In genomic region chr3:132595036-132595435, GRCh38 we compare ENCODE assay signal across 12 cellular contexts. TPM values are rescaled to one million over a fixed set of nuclear protein-coding genes. Genes with fewer than 3 reads are reported as not detected.
A peak's percentile ranks its signal among the peaks of the same experiment; 100 is the strongest.
DNase-seq lines count a peak whose midpoint lies in the region; ATAC-seq and TF ChIP-seq lines count a peak whose summit lies in the region.
"Had no signal": no experiment of that assay in that cellular context is flagged by ENCODE, and none has a peak within 500 bp of the region (broad histone marks: within the 10 kb centered on the region; RNA-seq: fewer than 3 reads in every experiment).

No MANE protein-coding gene starts in this region.

- H3K9ac ChIP-seq in IMR-90 (ENCODE audit: low read depth, low read length), result no peak overlapping the region; the same call in 1 of the 2 replicates
- H3K9ac ChIP-seq in adipocyte (ENCODE audit: low read length), result peak overlapping the region; percentile 47

- peaks cover 0 to 12% of the 10 kb centered on the region in 2 experiments; a peak in 1 of 4 replicates for H3K79me1 ChIP-seq in IMR-90 (ENCODE audit: low read depth in 1 of 2, low read length in 2 of 2)

- H3K18ac ChIP-seq in IMR-90 (ENCODE audit: low read depth, low read length), result peak overlapping the region; percentile 89; the same call in 1 of the 2 replicates

- dilution Hi-C loops in IMR-90 (cut with HindIII; ENCODE audit: low sequenced_read_pairs, unreplicated experiment), result no loop called here

- H2BK15ac ChIP-seq in IMR-90 (ENCODE audit: low read depth, low read length), result peak overlapping the region; percentile 43; the same call in 2 of the 3 replicates

- no peak for TF ChIP-seq POLR2A in IMR-90 (IDR thresholded peaks at IDR 0.05; ENCODE audit: low read depth, low read length)

- peak overlapping the region; percentile 100 for H2BK5ac ChIP-seq in IMR-90 (ENCODE audit: low read depth, low read length, poor library complexity, severe bottlenecking)

- in situ Hi-C loops in IMR-90 (cut with MboI; ENCODE audit: low sequenced_read_pairs), result no loop called here

- H2BK20ac ChIP-seq in IMR-90 (ENCODE audit: low read depth, low read length), result peak overlapping the region; percentile 99

- ATAC-seq in IMR-90 (ENCODE audit: low read depth), result peak; percentile 69
- ATAC-seq in HG02763 (IDR thresholded peaks at IDR 0.05; ENCODE audit: unreplicated experiment), result no peak
- ATAC-seq: activated naive CD8-positive, alpha-beta T cell treated with anti-CD3 and anti-CD28 coated beads, Interleukin-2, amount 50 U/mL, for 24 hours had no signal

- H3K23ac ChIP-seq in IMR-90 (ENCODE audit: low read depth, low read length), result peak overlapping the region; percentile 90

- H3K9me3 ChIP-seq in IMR-90 (ENCODE audit: control insufficient read depth, insufficient read depth, low read length), result no peaks in the 10 kb centered on the region
- H3K9me3 ChIP-seq in adipocyte (ENCODE audit: control insufficient read depth, low read length), result no peaks in the 10 kb centered on the region

- H3K56ac ChIP-seq in IMR-90 (ENCODE audit: extremely low read depth, insufficient read depth, low read length), result peak overlapping the region; percentile 18; the same call in 1 of the 2 replicates

- H3K9me1 ChIP-seq in IMR-90 (ENCODE audit: insufficient read depth, low read length), result peaks cover 8% of the 10 kb centered on the region

- CTCF ChIA-PET in IMR-90 (lab: Yijun Ruan, JAX), result interaction anchor here (1.0 to 1.4 kb wide), 2 partner anchors 47 to 59 kb away, joined by 3 to 5 read pairs; no protein-coding TSS in a partner anchor

- intact Hi-C loops in IMR-90 (cut with micrococcal nuclease), result no loop called here

- H3K4me2 ChIP-seq in IMR-90 (ENCODE audit: low read depth, low read length), result peak overlapping the region; percentile 39; the same call in 1 of the 2 replicates

- peak overlapping the region; percentile 93 for H3K14ac ChIP-seq in IMR-90 (replicated peaks; ENCODE audit: low read depth, low read length)

- no peaks in the 10 kb centered on the region for H3K27me3 ChIP-seq in IMR-90 (ENCODE audit: control insufficient read depth, insufficient read depth, low read length)
- no peaks in the 10 kb centered on the region for H3K27me3 ChIP-seq in adipocyte (replicated peaks; ENCODE audit: control insufficient read depth, insufficient read depth, low read length)

- DNase-seq in AG08395 (ENCODE audit: low spot score) (peak; percentile 56), IMR-90 (peak; percentile 66), adipocyte (ENCODE audit: low read depth) (peak; percentile 69), hepatic stellate cell (ENCODE audit: low spot score) (peak; percentile 2), NCI-H345 treated with DMSO at 0.1 percent for 48 hours (lab: John Stamatoyannopoulos, UW; ENCODE audit: unreplicated experiment) (no peak), NCI-H524 (lab: John Stamatoyannopoulos, UW) (no peak)
- DNase-seq in activated T-cell treated with anti-CD3 and anti-CD28 coated beads, Interleukin-2, amount 50 U/mL, for 1 hour, result no peak
- DNase-seq: activated CD4-positive, alpha-beta T cell treated with anti-CD3 and anti-CD28 coated beads, Interleukin-2, amount 50 U/mL, for 48 hours; activated naive CD8-positive, alpha-beta T cell treated with anti-CD3 and anti-CD28 coated beads, Interleukin-2, amount 50 U/mL, for 24 hours; NCI-H1436 treated with DMSO at 0.1 percent for 48 hours; SHP77 had no signal

- POLR2A ChIA-PET in IMR-90 (lab: Charles Lee; ENCODE audit: unreplicated experiment), result interaction anchor here (0.5 kb wide), 2 partner anchors 36 to 939 kb away, joined by 3 to 7 read pairs; no protein-coding TSS in a partner anchor

- BruUV-seq in IMR-90 (replicated peaks; lab: Mats Ljungman, UMichigan), result no TSS peak

- H3K4ac ChIP-seq in IMR-90 (ENCODE audit: low read depth, low read length), result peak overlapping the region; percentile 96

- TF ChIP-seq CTCF in IMR-90 (conservative IDR thresholded peaks at IDR 0.05; ENCODE audit: low read depth, low read length), result no peak

- peak overlapping the region; percentile 87; the same call in 1 of the 2 replicates for H3K27ac ChIP-seq in IMR-90 (ENCODE audit: insufficient read depth, low read length)

- peak overlapping the region; percentile 45 for H4K91ac ChIP-seq in IMR-90 (ENCODE audit: insufficient read depth, low read depth, low read length)

- TF ChIP-seq RAD21 in IMR-90 (IDR thresholded peaks at IDR 0.05; ENCODE audit: low read length), result no peak

- H2BK120ac ChIP-seq in IMR-90 (ENCODE audit: low read depth, low read length), result peak overlapping the region; percentile 96

- H4K5ac ChIP-seq in IMR-90 (ENCODE audit: low read depth, low read length), result peak overlapping the region; percentile 75; the same call in 1 of the 2 replicates

- no peak overlapping the region for H2AK9ac ChIP-seq in IMR-90 (replicated peaks; ENCODE audit: low read depth, low read length, poor library complexity)

- H3K4me3 ChIP-seq in IMR-90 (ENCODE audit: insufficient read depth, low read depth, low read length), result no peak overlapping the region
- no peak overlapping the region for H3K4me3 ChIP-seq in adipocyte (ENCODE audit: low read length)

- H3K4me1 ChIP-seq in IMR-90 (ENCODE audit: control insufficient read depth, insufficient read depth, low read length) (peaks cover 8% of the 10 kb centered on the region), adipocyte (ENCODE audit: control insufficient read depth, insufficient read depth, low read length) (peaks cover 72% of the 10 kb centered on the region)

- H2AFZ ChIP-seq in IMR-90 (replicated peaks; ENCODE audit: low read length, poor library complexity), result peak overlapping the region; percentile 47

- H2AK5ac ChIP-seq in IMR-90 (ENCODE audit: low read depth, low read length), result peak overlapping the region; percentile 35

- H4K20me1 ChIP-seq in IMR-90 (ENCODE audit: insufficient read depth, low read length), result no peaks in the 10 kb centered on the region

- peaks cover 5% of the 10 kb centered on the region for H3K36me3 ChIP-seq in IMR-90 (ENCODE audit: control insufficient read depth, insufficient read depth, low read length)
- peaks cover 2% of the 10 kb centered on the region for H3K36me3 ChIP-seq in adipocyte (ENCODE audit: control insufficient read depth, insufficient read depth, low read length, severe bottlenecking)

- peak overlapping the region in 1 of 2 experiments; percentile 88; a peak in 2 of 4 replicates for H4K8ac ChIP-seq in IMR-90 (ENCODE audit: low read depth in 2 of 2, low read length in 2 of 2)

TF ChIP-seq in IMR-90, 13 proteins besides CTCF, POLR2A, EP300 and RAD21:
- no peak for TF ChIP-seq NFE2L2 (IDR thresholded peaks at IDR 0.05; ENCODE audit: low read depth, low read length)
- TF ChIP-seq CEBPB (IDR thresholded peaks at IDR 0.05; ENCODE audit: low read depth, low read length), result peak; percentile 42; the same call in 1 of the 2 replicates

RNA-seq across cellular contexts. Expression of gene ACKR4, which starts 2.0 kb away (rescaled TPM):
- total RNA-seq in IMR-90 (2012; rRNA removed), result 0.18 TPM in 1 of 2 replicates, not detected in the other
- not detected in 2 replicates for polyA plus RNA-seq in IMR-90 (2012; rRNA removed)
- polyA plus RNA-seq in IMR-90 (2012; cell fraction: cytosol; rRNA removed), result not detected in 2 replicates
- polyA plus RNA-seq in IMR-90 (2012; cell fraction: nucleus; rRNA removed; ENCODE audit: low replicate concordance), result 0.15 TPM in 1 of 2 replicates, not detected in the other

Comparison
In these comparisons a context has a peak if more than half of its experiments do, and no peak if none do; other contexts are left out.
1. DNase-seq: peak in AG08395 (single experiment), IMR-90 (single experiment), adipocyte (single experiment) and hepatic stellate cell (single experiment); none in NCI-H345 treated with DMSO at 0.1 percent for 48 hours (single experiment), activated T-cell treated with anti-CD3 and anti-CD28 coated beads, Interleukin-2, amount 50 U/mL, for 1 hour (single experiment) and NCI-H524 (0 of 2).